In the genomic region with DNA sequence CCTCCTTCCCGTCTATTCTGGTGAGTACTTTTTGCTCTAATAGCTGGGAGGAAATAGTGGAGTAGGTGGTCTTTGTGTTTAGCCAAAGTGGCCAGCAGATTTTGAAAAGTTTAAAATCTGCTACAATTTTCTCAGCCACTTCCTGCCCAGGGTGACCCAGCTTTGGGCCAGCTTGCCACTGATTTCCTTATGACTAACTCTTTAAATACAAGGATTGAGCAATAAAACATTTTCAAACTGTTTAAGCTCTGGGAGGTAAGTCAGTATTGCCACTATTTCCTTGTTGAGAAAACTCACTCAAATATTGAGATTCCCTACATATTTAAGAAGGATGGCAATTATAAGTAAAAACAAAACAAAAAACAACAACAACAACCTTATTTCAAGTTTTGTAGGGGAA, we compare ENCODE assay signal across 9 cellular contexts. TPM values are rescaled to one million over a fixed set of nuclear protein-coding genes. Genes with fewer than 3 reads are reported as not detected.
A peak's percentile ranks its signal among the peaks of the same experiment; 100 is the strongest.
DNase-seq lines count a peak whose midpoint lies in the region; ATAC-seq and TF ChIP-seq lines count a peak whose summit lies in the region.
"Had no signal": no experiment of that assay in that cellular context is flagged by ENCODE, and none has a peak within 500 bp of the region (broad histone marks: within the 10 kb centered on the region; RNA-seq: fewer than 3 reads in every experiment).

No MANE protein-coding gene starts in this region.

- no peak for TF ChIP-seq POLR2A in stomach (IDR thresholded peaks at IDR 0.05)

- peaks cover 0 to 19% (median 2%) of the 10 kb centered on the region in 4 donors for H3K36me3 ChIP-seq in stomach

- peak overlapping the region; percentile 61 to 82 (median 69) for H3K27ac ChIP-seq in stomach

- ATAC-seq in GM18870 (IDR thresholded peaks at IDR 0.05; ENCODE audit: unreplicated experiment): no peak

- intact Hi-C loops in stomach (cut with DNase I; ENCODE audit: low total_unique reads): no loop called here

- no peaks in the 10 kb centered on the region for H3K9me3 ChIP-seq in stomach

- no peaks in the 10 kb centered on the region for H3K27me3 ChIP-seq in stomach

- peaks cover 10 to 38% (median 23%) of the 10 kb centered on the region in 4 donors for H3K4me1 ChIP-seq in stomach

- 34 to 66% (median 58%) methylated on average over 1 of the region's 1 CpG for WGBS in stomach, 5 donors

- no peak overlapping the region for H3K4me3 ChIP-seq in fibroblast of the aortic adventitia (ENCODE audit: low read depth, low read length)
- no peak overlapping the region for H3K4me3 ChIP-seq in stomach

- peak; percentile 32 for DNase-seq in HK-2 (ENCODE audit: unreplicated experiment)
- peak; percentile 89 for DNase-seq in SKM-1 treated with dmso at 0.1 percent for 144 hours (lab: John Stamatoyannopoulos, UW; ENCODE audit: unreplicated experiment)
- peak; percentile 74 for DNase-seq in fibroblast of the aortic adventitia (ENCODE audit: low read depth)
- peak; percentile 53 for DNase-seq in stomach
- no peak for DNase-seq in GOT3 (lab: John Stamatoyannopoulos, UW)
- DNase-seq in activated effector memory CD4-positive, alpha-beta T cell treated with Interleukin-2 at 50 U/mL for 16 hours: no peak
- no peak for DNase-seq in amygdala (lab: John Stamatoyannopoulos, UW)
- DNase-seq: stimulated activated CD4-positive, alpha-beta T cell treated with anti-CD3 and anti-CD28 coated beads, Interleukin-4, amount 100 ng/mL, for 1 hour had no signal

- TF ChIP-seq CTCF in fibroblast of the aortic adventitia (IDR thresholded peaks at IDR 0.05; ENCODE audit: insufficient read depth, low read length) (no peak), stomach (IDR thresholded peaks at IDR 0.05) (no peak)

- TF ChIP-seq EP300 in stomach (IDR thresholded peaks at IDR 0.05): no peak

RNA-seq across cellular contexts. Expression of a gene that starts 54.5 kb away (rescaled TPM):
- total RNA-seq in fibroblast of the aortic adventitia (ENCODE audit: low replicate concordance) (30.5 and 54.0 TPM in 2 replicates), stomach (100 to 1,000 TPM in 1 of 5 donors, 10 to 100 TPM in 4; 49.7 to 124 (median 52.5) TPM)
- 10 to 100 TPM in 1 of 3 donors, 1 to 10 TPM in 2; 7.0 to 10.2 (median 9.3) TPM for polyA plus RNA-seq in stomach

Comparison
In these comparisons a context has a peak if more than half of its experiments do, and no peak if none do; other contexts are left out.
1. DNase-seq: peak in HK-2 (single experiment), SKM-1 treated with dmso at 0.1 percent for 144 hours (single experiment), fibroblast of the aortic adventitia (single experiment) and stomach (single experiment); none in GOT3 (single experiment), activated effector memory CD4-positive, alpha-beta T cell treated with Interleukin-2 at 50 U/mL for 16 hours (single experiment) and amygdala (0 of 56).